ENCODE assay signal across 9 cellular contexts in genomic region chr9:95189230-95190098, GRCh38.
A peak's percentile ranks its signal among the peaks of the same experiment; 100 is the strongest.
DNase-seq lines count a peak whose midpoint lies in the region; ATAC-seq and TF ChIP-seq lines count a peak whose summit lies in the region.
"Had no signal": no experiment of that assay in that cellular context is flagged by ENCODE, and none has a peak within 500 bp of the region (broad histone marks: within the 10 kb centered on the region; RNA-seq: fewer than 3 reads in every experiment).

No MANE protein-coding gene starts in this region.

- H3K9me3 ChIP-seq in colonic mucosa (no peaks in the 10 kb centered on the region), mucosa of descending colon (no peaks in the 10 kb centered on the region), BE2C (no peaks in the 10 kb centered on the region)

- peak; percentile 56 for ATAC-seq in stimulated activated naive CD8-positive, alpha-beta T cell treated with anti-CD3 and anti-CD28 coated beads, Interleukin-15, amount 100 ng/mL, for 72 hours
- no peak for ATAC-seq in stimulated activated naive CD8-positive, alpha-beta T cell treated with anti-CD3 and anti-CD28 coated beads, Interleukin-15, Interleukin-2, amounts not matched to agents 100 U/mL and 50 U/mL, for 24 hours
- ATAC-seq in mucosa of descending colon, result peak; percentile 54

- peak overlapping the region in 1 of 2 donors; percentile 9 for H3K9ac ChIP-seq in colonic mucosa (ENCODE audit: low read depth in 2 of 2, low read length in 2 of 2)

- peak overlapping the region; percentile 4 to 16 for H3K27ac Mint-ChIP-seq in stimulated activated naive CD8-positive, alpha-beta T cell treated with anti-CD3 and anti-CD28 coated beads, Interleukin-15, amount 100 ng/mL, for 72 hours

- H3K4me1 ChIP-seq in colonic mucosa (no peaks in the 10 kb centered on the region), mucosa of descending colon (ENCODE audit: low read depth) (no peaks in the 10 kb centered on the region), BE2C (peaks cover 5% of the 10 kb centered on the region)

- H3K9me3 Mint-ChIP-seq in stimulated activated naive CD8-positive, alpha-beta T cell treated with anti-CD3 and anti-CD28 coated beads, Interleukin-15, amount 100 ng/mL, for 72 hours, result peaks cover 0 to 6% of the 10 kb centered on the region in 2 donors

- H3K4me3 ChIP-seq in colonic mucosa (no peak overlapping the region), mucosa of descending colon (no peak overlapping the region), BE2C (ENCODE audit: low read depth, low read length) (no peak overlapping the region)

- H3K27me3 ChIP-seq in colonic mucosa (no peaks in the 10 kb centered on the region), BE2C (no peaks in the 10 kb centered on the region)

- DNase-seq in stimulated activated naive CD8-positive, alpha-beta T cell treated with anti-CD3 and anti-CD28 coated beads, Interleukin-15, amount 100 ng/mL, for 72 hours, result no peak
- DNase-seq in stimulated activated naive CD8-positive, alpha-beta T cell treated with anti-CD3 and anti-CD28 coated beads, Interleukin-15, Interleukin-2, amounts not matched to agents 100 U/mL and 50 U/mL, for 24 hours, result no peak
- DNase-seq in colonic mucosa (no peak), mucosa of descending colon (peak in 1 of 3 donors; percentile 42), BE2C (no peak), SW 1271 (lab: John Stamatoyannopoulos, UW) (no peak), iPS-NIHi7 (ENCODE audit: extremely low spot score) (no peak)
- DNase-seq in activated CD4-positive, CD25-positive, alpha-beta regulatory T cell treated with anti-CD3 and anti-CD28 coated beads, Interleukin-2, amount 50 U/mL, for 72 hours, result no peak
- DNase-seq: activated CD4-positive, CD25-positive, alpha-beta regulatory T cell had no signal

- H3K36me3 ChIP-seq in colonic mucosa (no peaks in the 10 kb centered on the region), mucosa of descending colon (ENCODE audit: low read depth) (no peaks in the 10 kb centered on the region), BE2C (no peaks in the 10 kb centered on the region)

- intact Hi-C loops in colonic mucosa (cut with DNase I), result no loop called here
- intact Hi-C loops in mucosa of descending colon (cut with DNase I, micrococcal nuclease), result no loop called here

- TF ChIP-seq CTCF in colonic mucosa (IDR thresholded peaks at IDR 0.05) (no peak), mucosa of descending colon (IDR thresholded peaks at IDR 0.05) (no peak), BE2C (IDR thresholded peaks at IDR 0.05; ENCODE audit: low read depth, low read length) (no peak)

- H3K4me1 Mint-ChIP-seq in stimulated activated naive CD8-positive, alpha-beta T cell treated with anti-CD3 and anti-CD28 coated beads, Interleukin-15, amount 100 ng/mL, for 72 hours, result peaks cover 29% of the 10 kb centered on the region

- peak overlapping the region; percentile 17 to 33 for H3K4me3 Mint-ChIP-seq in stimulated activated naive CD8-positive, alpha-beta T cell treated with anti-CD3 and anti-CD28 coated beads, Interleukin-15, amount 100 ng/mL, for 72 hours

- H3K27me3 Mint-ChIP-seq in stimulated activated naive CD8-positive, alpha-beta T cell treated with anti-CD3 and anti-CD28 coated beads, Interleukin-15, amount 100 ng/mL, for 72 hours, result no peaks in the 10 kb centered on the region

- peak overlapping the region; percentile 50 for H3K27ac ChIP-seq in colonic mucosa
